Comparison of ENCODE assay signal across 1 cellular context in the genomic region with DNA sequence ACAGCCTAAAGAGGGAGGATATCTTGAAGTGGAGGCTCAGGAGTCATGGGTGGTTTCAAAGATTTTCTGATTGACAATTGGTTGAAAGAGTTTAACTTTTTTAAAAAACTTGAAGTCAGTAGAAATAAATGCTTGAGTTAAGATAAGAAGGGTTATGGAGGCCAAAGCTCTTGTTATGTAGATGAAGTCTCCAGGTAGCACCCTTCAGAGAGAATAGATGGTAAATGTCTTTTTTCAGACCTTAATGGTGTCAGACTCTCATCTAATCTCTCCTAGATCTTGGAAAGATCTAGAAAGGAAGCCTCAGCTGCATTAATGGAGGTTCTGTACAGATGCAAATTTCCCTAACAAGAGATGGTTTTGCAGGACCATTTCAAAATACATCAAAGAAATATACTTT.
TF ChIP-seq lines count a peak whose summit lies in the region.

No MANE protein-coding gene starts in this region.

TF ChIP-seq in WTC11, 78 proteins besides CTCF, POLR2A, EP300 and RAD21 (continued from another document):
- TF ChIP-seq, protein P1, sequence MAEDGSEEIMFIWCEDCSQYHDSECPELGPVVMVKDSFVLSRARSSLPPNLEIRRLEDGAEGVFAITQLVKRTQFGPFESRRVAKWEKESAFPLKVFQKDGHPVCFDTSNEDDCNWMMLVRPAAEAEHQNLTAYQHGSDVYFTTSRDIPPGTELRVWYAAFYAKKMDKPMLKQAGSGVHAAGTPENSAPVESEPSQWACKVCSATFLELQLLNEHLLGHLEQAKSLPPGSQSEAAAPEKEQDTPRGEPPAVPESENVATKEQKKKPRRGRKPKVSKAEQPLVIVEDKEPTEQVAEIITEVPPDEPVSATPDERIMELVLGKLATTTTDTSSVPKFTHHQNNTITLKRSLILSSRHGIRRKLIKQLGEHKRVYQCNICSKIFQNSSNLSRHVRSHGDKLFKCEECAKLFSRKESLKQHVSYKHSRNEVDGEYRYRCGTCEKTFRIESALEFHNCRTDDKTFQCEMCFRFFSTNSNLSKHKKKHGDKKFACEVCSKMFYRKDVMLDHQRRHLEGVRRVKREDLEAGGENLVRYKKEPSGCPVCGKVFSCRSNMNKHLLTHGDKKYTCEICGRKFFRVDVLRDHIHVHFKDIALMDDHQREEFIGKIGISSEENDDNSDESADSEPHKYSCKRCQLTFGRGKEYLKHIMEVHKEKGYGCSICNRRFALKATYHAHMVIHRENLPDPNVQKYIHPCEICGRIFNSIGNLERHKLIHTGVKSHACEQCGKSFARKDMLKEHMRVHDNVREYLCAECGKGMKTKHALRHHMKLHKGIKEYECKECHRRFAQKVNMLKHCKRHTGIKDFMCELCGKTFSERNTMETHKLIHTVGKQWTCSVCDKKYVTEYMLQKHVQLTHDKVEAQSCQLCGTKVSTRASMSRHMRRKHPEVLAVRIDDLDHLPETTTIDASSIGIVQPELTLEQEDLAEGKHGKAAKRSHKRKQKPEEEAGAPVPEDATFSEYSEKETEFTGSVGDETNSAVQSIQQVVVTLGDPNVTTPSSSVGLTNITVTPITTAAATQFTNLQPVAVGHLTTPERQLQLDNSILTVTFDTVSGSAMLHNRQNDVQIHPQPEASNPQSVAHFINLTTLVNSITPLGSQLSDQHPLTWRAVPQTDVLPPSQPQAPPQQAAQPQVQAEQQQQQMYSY (CRISPR knock-in tag; IDR thresholded peaks at IDR 0.05) = no peak
- TF ChIP-seq GTF2I (CRISPR knock-in tag; conservative IDR thresholded peaks at IDR 0.05) (no peak), HMGA2 (CRISPR knock-in tag; IDR thresholded peaks at IDR 0.05) (no peak)
- TF ChIP-seq, protein P2, sequence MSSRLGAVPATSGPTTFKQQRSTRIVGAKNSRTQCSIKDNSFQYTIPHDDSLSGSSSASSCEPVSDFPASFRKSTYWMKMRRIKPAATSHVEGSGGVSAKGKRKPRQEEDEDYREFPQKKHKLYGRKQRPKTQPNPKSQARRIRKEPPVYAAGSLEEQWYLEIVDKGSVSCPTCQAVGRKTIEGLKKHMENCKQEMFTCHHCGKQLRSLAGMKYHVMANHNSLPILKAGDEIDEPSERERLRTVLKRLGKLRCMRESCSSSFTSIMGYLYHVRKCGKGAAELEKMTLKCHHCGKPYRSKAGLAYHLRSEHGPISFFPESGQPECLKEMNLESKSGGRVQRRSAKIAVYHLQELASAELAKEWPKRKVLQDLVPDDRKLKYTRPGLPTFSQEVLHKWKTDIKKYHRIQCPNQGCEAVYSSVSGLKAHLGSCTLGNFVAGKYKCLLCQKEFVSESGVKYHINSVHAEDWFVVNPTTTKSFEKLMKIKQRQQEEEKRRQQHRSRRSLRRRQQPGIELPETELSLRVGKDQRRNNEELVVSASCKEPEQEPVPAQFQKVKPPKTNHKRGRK (CRISPR knock-in tag; IDR thresholded peaks at IDR 0.05; ENCODE audit: borderline replicate concordance) = no peak
- TF ChIP-seq, protein P3, sequence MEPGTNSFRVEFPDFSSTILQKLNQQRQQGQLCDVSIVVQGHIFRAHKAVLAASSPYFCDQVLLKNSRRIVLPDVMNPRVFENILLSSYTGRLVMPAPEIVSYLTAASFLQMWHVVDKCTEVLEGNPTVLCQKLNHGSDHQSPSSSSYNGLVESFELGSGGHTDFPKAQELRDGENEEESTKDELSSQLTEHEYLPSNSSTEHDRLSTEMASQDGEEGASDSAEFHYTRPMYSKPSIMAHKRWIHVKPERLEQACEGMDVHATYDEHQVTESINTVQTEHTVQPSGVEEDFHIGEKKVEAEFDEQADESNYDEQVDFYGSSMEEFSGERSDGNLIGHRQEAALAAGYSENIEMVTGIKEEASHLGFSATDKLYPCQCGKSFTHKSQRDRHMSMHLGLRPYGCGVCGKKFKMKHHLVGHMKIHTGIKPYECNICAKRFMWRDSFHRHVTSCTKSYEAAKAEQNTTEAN (CRISPR knock-in tag; IDR thresholded peaks at IDR 0.05) = no peak
